Comparison of ENCODE assay signal across 17 cellular contexts in genomic region chr3:194860725-194861124, GRCh38.
DNase-seq lines count a peak whose midpoint lies in the region; ATAC-seq and TF ChIP-seq lines count a peak whose summit lies in the region.
"Had no signal": no experiment of that assay in that cellular context is flagged by ENCODE, and none has a peak within 500 bp of the region (broad histone marks: within the 10 kb centered on the region; RNA-seq: fewer than 3 reads in every experiment).

No MANE protein-coding gene starts in this region.

- H3K27ac ChIP-seq in Panc1 (ENCODE audit: low read length) (no peak overlapping the region), vagina (no peak overlapping the region)
- H3K27ac ChIP-seq: BLaER1, HL-60 had no signal

- H3K9me3 ChIP-seq in Panc1 (ENCODE audit: control insufficient read depth, insufficient read depth, low read depth, low read length) (no peaks in the 10 kb centered on the region), vagina (no peaks in the 10 kb centered on the region)
- H3K9me3 ChIP-seq: BLaER1 had no signal

- in situ Hi-C loops in Panc1 (cut with HindIII; ENCODE audit: low pct_unique_long_range_greater_than_20kb, low sequenced_read_pairs) = no loop called here

- H3K4me3 ChIP-seq in Panc1 (ENCODE audit: low read depth in 2 of 2, low read length in 2 of 2) = no peak overlapping the region
- no peak overlapping the region for H3K4me3 ChIP-seq in vagina
- H3K4me3 ChIP-seq: BLaER1 had no signal

- no peaks in the 10 kb centered on the region for H3K4me1 ChIP-seq in Panc1 (ENCODE audit: control insufficient read depth, insufficient read depth, low read length)
- H3K4me1 ChIP-seq in vagina = peaks cover 12% of the 10 kb centered on the region

- H3K27me3 ChIP-seq in Panc1 (ENCODE audit: control insufficient read depth, insufficient read depth, low read length) (no peaks in the 10 kb centered on the region), vagina (no peaks in the 10 kb centered on the region)
- H3K27me3 ChIP-seq: BLaER1 had no signal

- CTCF ChIA-PET in Panc1 (lab: Charles Lee) = interaction anchor here (0.6 kb wide), 1 partner anchor 81 kb away, joined by 3 read pairs; no protein-coding TSS in a partner anchor

- TF ChIP-seq POLR2A in vagina (IDR thresholded peaks at IDR 0.05) = no peak

- intact Hi-C loops in Panc1 (cut with micrococcal nuclease; ENCODE audit: unreplicated experiment) = no loop called here
- intact Hi-C loops in vagina (cut with DNase I) = no loop called here

- POLR2A ChIA-PET in Panc1 (lab: Charles Lee) = no interaction called here

- no TSS peak for BruUV-seq in Panc1 (replicated peaks; lab: Mats Ljungman, UMichigan)

- H3K36me3 ChIP-seq in Panc1 (ENCODE audit: control insufficient read depth, insufficient read depth, low read length) = no peaks in the 10 kb centered on the region
- H3K36me3 ChIP-seq in vagina = no peaks in the 10 kb centered on the region
- H3K36me3 ChIP-seq: BLaER1 had no signal

- ATAC-seq in Panc1 = peak; percentile 60

- DNase-seq in NCI-H2029 (lab: John Stamatoyannopoulos, UW) = peak; percentile 36
- DNase-seq in NCI-H2029 treated with DMSO at 0.1 percent for 48 hours (lab: John Stamatoyannopoulos, UW) = no peak
- peak in 2 of 3 experiments; percentile 51 to 80 for DNase-seq in NCI-H1417 (lab: John Stamatoyannopoulos, UW)
- DNase-seq in Panc1 (ENCODE audit: low read depth, low spot score) = no peak
- DNase-seq in retina = peak; percentile 47
- no peak for DNase-seq in stimulated activated CD4-positive, alpha-beta T cell treated with anti-CD3 and anti-CD28 coated beads, Interleukin-2, amount 100 ng/mL, for 48 hours
- DNase-seq in mucosa of gallbladder (ENCODE audit: low spot score) = no peak
- no peak for DNase-seq in vagina (ENCODE audit: extremely low spot score in 2 of 2)
- DNase-seq: 8988T; AML-193; CD4-positive, CD25-positive, alpha-beta regulatory T cell; DMS53; GF-D8; HCEC 1CT; HFFc6 had no signal

- TF ChIP-seq CTCF in Panc1 (IDR thresholded peaks at IDR 0.05) = no peak
- no peak for TF ChIP-seq CTCF in vagina (IDR thresholded peaks at IDR 0.05)

Comparison
In these comparisons a context has a peak if more than half of its experiments do, and no peak if none do; other contexts are left out.
1. DNase-seq: peak in NCI-H2029 (single experiment), NCI-H1417 (2 of 3) and retina (single experiment); none in NCI-H2029 treated with DMSO at 0.1 percent for 48 hours (single experiment), Panc1 (single experiment), stimulated activated CD4-positive, alpha-beta T cell treated with anti-CD3 and anti-CD28 coated beads, Interleukin-2, amount 100 ng/mL, for 48 hours (0 of 2), mucosa of gallbladder (single experiment) and vagina (0 of 2).